ENCODE assay signal across 11 cellular contexts in the genomic region with DNA sequence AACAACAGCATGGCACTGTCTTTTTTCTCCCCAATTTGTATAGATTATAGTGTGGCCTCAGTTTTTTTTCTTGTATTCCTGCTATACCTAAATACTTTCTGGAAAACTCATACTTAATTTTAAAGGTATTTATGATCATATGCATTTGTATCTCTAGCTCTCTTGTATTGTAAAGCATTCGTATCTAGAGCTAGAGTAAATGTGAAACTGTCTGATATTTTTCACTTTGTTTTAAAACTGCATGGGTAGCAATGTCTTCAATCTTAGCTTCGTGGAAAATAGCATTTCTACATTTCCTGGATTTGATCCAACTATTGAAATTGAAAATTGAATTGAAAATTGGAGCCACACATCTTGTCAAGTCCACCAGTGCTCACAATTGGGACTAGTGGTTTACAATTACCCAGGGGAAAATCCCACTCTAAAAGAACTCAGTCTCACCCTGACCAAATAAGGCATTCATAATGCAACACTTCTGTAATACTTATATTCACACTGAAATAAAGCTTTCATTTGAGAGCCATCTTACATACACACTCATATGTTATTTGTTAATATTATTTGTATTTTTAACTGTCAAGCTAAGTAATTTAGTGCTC. TPM values are rescaled to one million over a fixed set of nuclear protein-coding genes. Genes with fewer than 3 reads are reported as not detected.
DNase-seq lines count a peak whose midpoint lies in the region; ATAC-seq, FAIRE-seq and TF ChIP-seq lines count a peak whose summit lies in the region.
"Had no signal": no experiment of that assay in that cellular context is flagged by ENCODE, and none has a peak within 500 bp of the region (broad histone marks: within the 10 kb centered on the region; RNA-seq: fewer than 3 reads in every experiment).

No MANE protein-coding gene starts in this region.

- TF ChIP-seq RAD21 in GM12878 (IDR thresholded peaks at IDR 0.05; ENCODE audit: insufficient read depth, low read depth, low read length) = no peak

- peak; percentile 52 for FAIRE-seq in GM12878 (lab: Jason Lieb, UNC)

- no peak for TF ChIP-seq POLR2A in GM12878 (IDR thresholded peaks at IDR 0.05; ENCODE audit: low read depth, low read length)

- H3K4me3 ChIP-seq in GM12878 = peak overlapping the region; percentile 46; the same call in 1 of the 2 replicates

- no peaks in the 10 kb centered on the region for H3K79me2 ChIP-seq in GM12878 (ENCODE audit: control insufficient read depth, insufficient read depth, low read length)

- H3K9me3 ChIP-seq in GM12878 (replicated peaks; ENCODE audit: control insufficient read depth, insufficient read depth, low read length) = no peaks in the 10 kb centered on the region

- in situ Hi-C loops in GM12878 (cut with MboI) = no loop called here

- POLR2A ChIA-PET in GM10248 (lab: Yijun Ruan, JAX) = interaction anchor here (1.1 to 1.3 kb wide), 3 partner anchors 16 to 51 kb away, joined by 3 to 12 read pairs (median 4); a partner anchor contains a TSS
- POLR2A ChIA-PET in GM12878 (lab: Charles Lee) = interaction anchor here (1.0 to 4.2 kb wide), 15 partner anchors 12 to 197 kb away, joined by 3 to 39 read pairs (median 5); a partner anchor contains a TSS

- WGBS in GM12878 (ENCODE audit: insufficient coverage, insufficient replicate concordance, low lambda C conversion rate, missing lambda C conversion rate) = 2% methylated on average over 2 of the region's 2 CpGs

- intact Hi-C loops in GM12878 (cut with micrococcal nuclease; ENCODE audit: unreplicated experiment) = loop anchor here (1.0 to 5.0 kb wide), 5 partner anchors 14 to 66 kb away; a partner anchor contains a TSS

- no peak overlapping the region; the same call in 1 of the 2 replicates for H2AFZ ChIP-seq in GM12878 (ENCODE audit: control insufficient read depth, low read depth, low read length)

- ATAC-seq in GM19438 (IDR thresholded peaks at IDR 0.05; ENCODE audit: low read depth, unreplicated experiment) (peak; percentile 34), HG03066 (IDR thresholded peaks at IDR 0.05; ENCODE audit: low read depth, unreplicated experiment) (peak; percentile 47), GM12878 (peak; percentile 89)

- H3K36me3 ChIP-seq in GM12878 (ENCODE audit: control insufficient read depth in 2 of 2, insufficient read depth in 2 of 2, low read length in 1 of 2) = no peaks in the 10 kb centered on the region

- H3K4me1 ChIP-seq in GM12878 (ENCODE audit: control insufficient read depth, insufficient read depth, low read length) = peaks cover 23% of the 10 kb centered on the region

- H3K4me2 ChIP-seq in GM12878 (ENCODE audit: control insufficient read depth, insufficient read depth) = peak overlapping the region; percentile 68

- CTCF ChIA-PET in GM10248 (lab: Yijun Ruan, JAX) (interaction anchor here (0.8 to 2.3 kb wide), 3 partner anchors 15 to 24 kb away, joined by 3 to 9 read pairs (median 7); no protein-coding TSS in a partner anchor), GM12878 (lab: Yijun Ruan, JAX) (interaction anchor here (0.6 to 2.6 kb wide), 15 partner anchors 12 to 1603 kb away, joined by 3 to 10 read pairs (median 4); a partner anchor contains a TSS)

- DNase-seq in GM10248 (ENCODE audit: extremely low spot score) = peak; percentile 53
- DNase-seq in GM12878 (ENCODE audit: low read depth, low spot score) = peak; percentile 68
- DNase-seq in mucosa of gallbladder (ENCODE audit: low spot score) = no peak
- no peak for DNase-seq in A172 (ENCODE audit: low spot score)
- DNase-seq in activated effector memory CD4-positive, alpha-beta T cell treated with Interleukin-2 at 50 U/mL for 16 hours = no peak
- DNase-seq in cerebellar cortex (ENCODE audit: low spot score) = no peak
- DNase-seq: amniotic stem cell; CD4-positive, CD25-positive, alpha-beta regulatory T cell; NCI-H510A had no signal

- no peak for TF ChIP-seq CTCF in GM10248 (IDR thresholded peaks at IDR 0.05; ENCODE audit: control extremely low read depth, extremely low read depth, low read depth, missing control alignments)
- TF ChIP-seq CTCF in GM12878 (IDR thresholded peaks at IDR 0.05 in 2 of 3, conservative IDR thresholded peaks at IDR 0.05 in 1 of 3; ENCODE audit: control insufficient read depth in 2 of 3, extremely low read depth in 1 of 3, insufficient read depth in 1 of 3, low read depth in 3 of 3, low read length in 3 of 3) = no peak

- SMC1A ChIA-PET in GM12878 (lab: Charles Lee; ENCODE audit: uncharacterized antibody, unreplicated experiment) = interaction anchor here (0.6 to 15.5 kb wide), 20 partner anchors 9 to 171 kb away, joined by 3 to 280 read pairs (median 4); a partner anchor contains a TSS

- peak overlapping the region; percentile 63 for H3K9ac ChIP-seq in GM12878 (ENCODE audit: control insufficient read depth, insufficient read depth, low read length)

- H4K20me1 ChIP-seq in GM12878 (ENCODE audit: control insufficient read depth, insufficient read depth) = no peaks in the 10 kb centered on the region

- BruUV-seq in GM12878 (replicated peaks; lab: Mats Ljungman, UMichigan) = TSS peak; percentile 89

- RAD21 ChIA-PET in GM12878 (lab: Charles Lee; ENCODE audit: unreplicated experiment) = interaction anchor here (0.5 to 10.6 kb wide), 16 partner anchors 10 to 124 kb away, joined by 3 to 135 read pairs (median 4); a partner anchor contains a TSS

- H3K27ac ChIP-seq in GM12878 (ENCODE audit: control insufficient read depth, insufficient read depth) = peak overlapping the region; percentile 88

- TF ChIP-seq EP300 in GM12878 (IDR thresholded peaks at IDR 0.05; ENCODE audit: borderline replicate concordance in 1 of 2, control insufficient read depth in 1 of 2, low read depth in 2 of 2, low read length in 2 of 2) = peak in 1 of 2 experiments; percentile 33; a peak in 1 of 4 replicates

- no peaks in the 10 kb centered on the region for H3K27me3 ChIP-seq in GM12878 (replicated peaks in 1 of 2; ENCODE audit: control insufficient read depth in 2 of 2, insufficient read depth in 2 of 2, low read length in 1 of 2)

TF ChIP-seq in GM12878, 131 proteins besides CTCF, POLR2A, EP300 and RAD21 (continues in another document):
- TF ChIP-seq, protein P1, sequence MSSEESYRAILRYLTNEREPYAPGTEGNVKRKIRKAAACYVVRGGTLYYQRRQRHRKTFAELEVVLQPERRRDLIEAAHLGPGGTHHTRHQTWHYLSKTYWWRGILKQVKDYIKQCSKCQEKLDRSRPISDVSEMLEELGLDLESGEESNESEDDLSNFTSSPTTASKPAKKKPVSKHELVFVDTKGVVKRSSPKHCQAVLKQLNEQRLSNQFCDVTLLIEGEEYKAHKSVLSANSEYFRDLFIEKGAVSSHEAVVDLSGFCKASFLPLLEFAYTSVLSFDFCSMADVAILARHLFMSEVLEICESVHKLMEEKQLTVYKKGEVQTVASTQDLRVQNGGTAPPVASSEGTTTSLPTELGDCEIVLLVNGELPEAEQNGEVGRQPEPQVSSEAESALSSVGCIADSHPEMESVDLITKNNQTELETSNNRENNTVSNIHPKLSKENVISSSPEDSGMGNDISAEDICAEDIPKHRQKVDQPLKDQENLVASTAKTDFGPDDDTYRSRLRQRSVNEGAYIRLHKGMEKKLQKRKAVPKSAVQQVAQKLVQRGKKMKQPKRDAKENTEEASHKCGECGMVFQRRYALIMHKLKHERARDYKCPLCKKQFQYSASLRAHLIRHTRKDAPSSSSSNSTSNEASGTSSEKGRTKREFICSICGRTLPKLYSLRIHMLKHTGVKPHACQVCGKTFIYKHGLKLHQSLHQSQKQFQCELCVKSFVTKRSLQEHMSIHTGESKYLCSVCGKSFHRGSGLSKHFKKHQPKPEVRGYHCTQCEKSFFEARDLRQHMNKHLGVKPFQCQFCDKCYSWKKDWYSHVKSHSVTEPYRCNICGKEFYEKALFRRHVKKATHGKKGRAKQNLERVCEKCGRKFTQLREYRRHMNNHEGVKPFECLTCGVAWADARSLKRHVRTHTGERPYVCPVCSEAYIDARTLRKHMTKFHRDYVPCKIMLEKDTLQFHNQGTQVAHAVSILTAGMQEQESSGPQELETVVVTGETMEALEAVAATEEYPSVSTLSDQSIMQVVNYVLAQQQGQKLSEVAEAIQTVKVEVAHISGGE (CRISPR knock-in tag; IDR thresholded peaks at IDR 0.05) = no peak

RNA-seq across cellular contexts. Expression of a gene that starts 51.3 kb away (rescaled TPM):
- total RNA-seq in GM12878 (2013; cell fraction: nucleolus; rRNA removed) = 102 and 109 TPM in 2 replicates
- 17.6 and 19.9 TPM in 2 replicates for total RNA-seq in GM12878 (2014; rRNA removed)
- 16.1 and 16.2 TPM in 2 replicates for total RNA-seq in GM12878 (2014; rRNA removed; fragmentation: Illumina TruSeq; extraction: Trizol)
- 42.1 and 47.3 TPM in 2 replicates for total RNA-seq in GM12878 (2021)
- polyA plus RNA-seq in GM12878 (2011; ENCODE audit: low read depth) = 25.2 TPM
- polyA plus RNA-seq in GM12878 (2011; rRNA removed) = 31.5 and 32.0 TPM in 2 replicates
- 29.9 and 31.3 TPM in 2 replicates for polyA plus RNA-seq in GM12878 (2011; cell fraction: cytosol; rRNA removed)
- 60.5 and 74.6 TPM in 2 replicates for polyA plus RNA-seq in GM12878 (2011; cell fraction: nucleus; rRNA removed)
- polyA plus RNA-seq in GM12878 (2012) = 49.8 and 49.9 TPM in 2 replicates
- polyA plus RNA-seq in GM12878 (2014; fragmentation: Illumina TruSeq; extraction: Trizol) = 21.6 and 26.4 TPM in 2 replicates
- 10 to 100 TPM in 1 of 2 experiments, 1 to 10 TPM in 1; 7.4 to 15.4 TPM for polyA plus RNA-seq in GM12878 (2014; fragmentation: Nextera tagmentation; extraction: Ambion mirVana)
- 20.2 and 25.4 TPM in 2 replicates for polyA plus RNA-seq in GM12878 (2014; rRNA removed)
- 10 to 100 TPM; 48.6 to 54.1 TPM for polyA plus RNA-seq in GM12878 (2016; fragmentation: Nextera tagmentation; extraction: Ambion mirVana)
- 78.3 and 96.8 TPM in 2 replicates for polyA minus RNA-seq in GM12878 (2011; rRNA and poly(A)+ RNA removed)
- 15.2 and 23.9 TPM in 2 replicates for polyA minus RNA-seq in GM12878 (2011; cell fraction: cytosol; rRNA and poly(A)+ RNA removed)
- 201 and 273 TPM in 2 replicates for polyA minus RNA-seq in GM12878 (2011; cell fraction: nucleus; rRNA and poly(A)+ RNA removed)
- 165 TPM for total RNA-seq in mucosa of gallbladder
- total RNA-seq in A172 (2014; rRNA removed; shearing (Covaris generic)) = 20.3 and 20.4 TPM in 2 replicates

Comparison
In these comparisons a context has a peak if more than half of its experiments do, and no peak if none do; other contexts are left out.
1. DNase-seq: peak in GM10248 (single experiment) and GM12878 (single experiment); none in mucosa of gallbladder (single experiment), A172 (single experiment), activated effector memory CD4-positive, alpha-beta T cell treated with Interleukin-2 at 50 U/mL for 16 hours (single experiment) and cerebellar cortex (single experiment).
2. ATAC-seq: peak in every context shown above with its lines; median percentile 89 in GM12878; 47 in HG03066; 34 in GM19438.